Comparison of ENCODE assay signal across 2 cellular contexts in genomic region chr1:61271412-61271789, GRCh38.
TF ChIP-seq lines count a peak whose summit lies in the region.

No MANE protein-coding gene starts in this region.

TF ChIP-seq in SK-N-SH, 30 proteins besides CTCF, POLR2A, EP300 and RAD21 (continued from another document):
- no peak for TF ChIP-seq RCOR1 (IDR thresholded peaks at IDR 0.05; ENCODE audit: low read length)
- TF ChIP-seq YY1 (IDR thresholded peaks at IDR 0.05; ENCODE audit: low read depth), result no peak
- TF ChIP-seq CHD2 (IDR thresholded peaks at IDR 0.05; ENCODE audit: low read length, partially characterized antibody), result no peak
- TF ChIP-seq ELF1 (IDR thresholded peaks at IDR 0.05), result no peak
- TF ChIP-seq, protein P1, sequence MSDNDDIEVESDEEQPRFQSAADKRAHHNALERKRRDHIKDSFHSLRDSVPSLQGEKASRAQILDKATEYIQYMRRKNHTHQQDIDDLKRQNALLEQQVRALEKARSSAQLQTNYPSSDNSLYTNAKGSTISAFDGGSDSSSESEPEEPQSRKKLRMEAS (IDR thresholded peaks at IDR 0.05; ENCODE audit: low read depth), result no peak

TF ChIP-seq in SK-N-SH treated with all-trans-retinoic acid at 6 μM for 48 hours, 23 proteins besides CTCF, POLR2A, EP300 and RAD21:
- TF ChIP-seq, protein P2, sequence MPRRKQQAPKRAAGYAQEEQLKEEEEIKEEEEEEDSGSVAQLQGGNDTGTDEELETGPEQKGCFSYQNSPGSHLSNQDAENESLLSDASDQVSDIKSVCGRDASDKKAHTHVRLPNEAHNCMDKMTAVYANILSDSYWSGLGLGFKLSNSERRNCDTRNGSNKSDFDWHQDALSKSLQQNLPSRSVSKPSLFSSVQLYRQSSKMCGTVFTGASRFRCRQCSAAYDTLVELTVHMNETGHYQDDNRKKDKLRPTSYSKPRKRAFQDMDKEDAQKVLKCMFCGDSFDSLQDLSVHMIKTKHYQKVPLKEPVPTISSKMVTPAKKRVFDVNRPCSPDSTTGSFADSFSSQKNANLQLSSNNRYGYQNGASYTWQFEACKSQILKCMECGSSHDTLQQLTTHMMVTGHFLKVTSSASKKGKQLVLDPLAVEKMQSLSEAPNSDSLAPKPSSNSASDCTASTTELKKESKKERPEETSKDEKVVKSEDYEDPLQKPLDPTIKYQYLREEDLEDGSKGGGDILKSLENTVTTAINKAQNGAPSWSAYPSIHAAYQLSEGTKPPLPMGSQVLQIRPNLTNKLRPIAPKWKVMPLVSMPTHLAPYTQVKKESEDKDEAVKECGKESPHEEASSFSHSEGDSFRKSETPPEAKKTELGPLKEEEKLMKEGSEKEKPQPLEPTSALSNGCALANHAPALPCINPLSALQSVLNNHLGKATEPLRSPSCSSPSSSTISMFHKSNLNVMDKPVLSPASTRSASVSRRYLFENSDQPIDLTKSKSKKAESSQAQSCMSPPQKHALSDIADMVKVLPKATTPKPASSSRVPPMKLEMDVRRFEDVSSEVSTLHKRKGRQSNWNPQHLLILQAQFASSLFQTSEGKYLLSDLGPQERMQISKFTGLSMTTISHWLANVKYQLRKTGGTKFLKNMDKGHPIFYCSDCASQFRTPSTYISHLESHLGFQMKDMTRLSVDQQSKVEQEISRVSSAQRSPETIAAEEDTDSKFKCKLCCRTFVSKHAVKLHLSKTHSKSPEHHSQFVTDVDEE (CRISPR knock-in tag; IDR thresholded peaks at IDR 0.05), result no peak
- no peak for TF ChIP-seq CSRNP3 (CRISPR knock-in tag; IDR thresholded peaks at IDR 0.05)
- TF ChIP-seq, protein P3, sequence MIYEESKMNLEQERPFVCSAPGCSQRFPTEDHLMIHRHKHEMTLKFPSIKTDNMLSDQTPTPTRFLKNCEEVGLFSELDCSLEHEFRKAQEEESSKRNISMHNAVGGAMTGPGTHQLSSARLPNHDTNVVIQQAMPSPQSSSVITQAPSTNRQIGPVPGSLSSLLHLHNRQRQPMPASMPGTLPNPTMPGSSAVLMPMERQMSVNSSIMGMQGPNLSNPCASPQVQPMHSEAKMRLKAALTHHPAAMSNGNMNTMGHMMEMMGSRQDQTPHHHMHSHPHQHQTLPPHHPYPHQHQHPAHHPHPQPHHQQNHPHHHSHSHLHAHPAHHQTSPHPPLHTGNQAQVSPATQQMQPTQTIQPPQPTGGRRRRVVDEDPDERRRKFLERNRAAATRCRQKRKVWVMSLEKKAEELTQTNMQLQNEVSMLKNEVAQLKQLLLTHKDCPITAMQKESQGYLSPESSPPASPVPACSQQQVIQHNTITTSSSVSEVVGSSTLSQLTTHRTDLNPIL (CRISPR knock-in tag; IDR thresholded peaks at IDR 0.05; ENCODE audit: low read depth), result no peak
